ENCODE assay signal across 15 cellular contexts in the genomic region with DNA sequence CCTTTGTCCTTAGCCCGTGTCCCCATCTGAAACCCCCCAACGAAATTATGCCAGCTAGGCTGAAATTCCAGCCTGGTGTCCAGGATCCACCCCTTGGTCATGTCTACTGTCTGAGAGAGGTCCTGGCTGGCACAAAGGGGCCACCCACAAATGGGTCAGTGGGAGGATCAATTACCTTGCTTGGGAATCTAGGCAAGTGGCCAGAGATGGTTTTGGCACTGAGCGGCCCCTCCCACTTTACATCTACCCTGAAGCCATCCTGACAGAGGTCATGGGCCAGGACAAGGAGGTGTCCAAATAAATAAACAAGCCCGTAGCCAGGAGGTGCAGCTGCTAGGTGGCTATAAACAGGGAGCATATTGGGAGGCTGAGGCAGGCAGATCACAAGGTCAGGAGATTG.
DNase-seq lines count a peak whose midpoint lies in the region; ATAC-seq, FAIRE-seq and TF ChIP-seq lines count a peak whose summit lies in the region.
"Had no signal": no experiment of that assay in that cellular context is flagged by ENCODE, and none has a peak within 500 bp of the region (broad histone marks: within the 10 kb centered on the region; RNA-seq: fewer than 3 reads in every experiment).

No MANE protein-coding gene starts in this region.

- no peak overlapping the region for H2AFZ ChIP-seq in HepG2 (ENCODE audit: low read length)
- H2AFZ ChIP-seq in hepatocyte: no peak overlapping the region

- no peak for DNase-seq in HepG2 (ENCODE audit: low spot score)
- no peak for DNase-seq in hepatocyte (ENCODE audit: low spot score)
- peak; percentile 51 for DNase-seq in posterior vena cava (ENCODE audit: low spot score)
- no peak for DNase-seq in activated T-helper 1 cell treated with anti-CD3 and anti-CD28 coated beads, Interleukin-12 subunit alpha, Interleukin-12 subunit beta, Interleukin-2, Interleukin-4 antibody, amounts not matched to agents 30 ng/mL and 10 ng/mL and 1 ng/mL, durations not matched to agents 14 hours and 24 hours and 36 hours (ENCODE audit: low spot score)
- no peak for DNase-seq in T-helper 2 cell treated with Interferon-gamma antibody and Interleukin-4, amounts not matched to agents 5 μg/mL and 100 μg/mL, for 36 hours (ENCODE audit: low spot score)
- DNase-seq in nephron progenitor cell: no peak
- DNase-seq: 8988T; ACHN; CD4-positive, CD25-positive, alpha-beta regulatory T cell; DMS53; GF-D8; HCEC 1CT had no signal

- TF ChIP-seq EP300 in HepG2 (IDR thresholded peaks at IDR 0.05; ENCODE audit: low read depth in 2 of 2, low read length in 2 of 2) (no peak), HepG2 (CRISPR knock-in tag; IDR thresholded peaks at IDR 0.05; ENCODE audit: borderline replicate concordance) (no peak)

- no peaks in the 10 kb centered on the region for H3K27me3 ChIP-seq in liver (ENCODE audit: control insufficient read depth in 4 of 4, insufficient read depth in 4 of 4, low read length in 3 of 4)
- peaks cover 1 to 6% of the 10 kb centered on the region in 2 experiments; a peak in 2 of 5 replicates for H3K27me3 ChIP-seq in HepG2 (ENCODE audit: control insufficient read depth in 1 of 2, insufficient read depth in 2 of 2, low read length in 2 of 2)
- no peaks in the 10 kb centered on the region for H3K27me3 ChIP-seq in hepatocyte
- H3K27me3 ChIP-seq: BLaER1 treated with 17β-estradiol and CSF1 and Interleukin-3, amounts not matched to agents 10 nM and 100 nM had no signal

- H3K36me3 ChIP-seq in liver (ENCODE audit: control insufficient read depth in 4 of 4, insufficient read depth in 3 of 4, low read depth in 1 of 4, low read length in 3 of 4) (no peaks in the 10 kb centered on the region), HepG2 (replicated peaks in 1 of 2; ENCODE audit: control insufficient read depth in 1 of 2, insufficient read depth in 2 of 2, low read length in 2 of 2) (no peaks in the 10 kb centered on the region), hepatocyte (replicated peaks; ENCODE audit: insufficient read depth, low read depth) (no peaks in the 10 kb centered on the region)
- H3K36me3 ChIP-seq: BLaER1 treated with 17β-estradiol and CSF1 and Interleukin-3, amounts not matched to agents 10 nM and 100 nM had no signal

- no peak for ATAC-seq in HepG2

- 39% methylated on average over 4 of the region's 4 CpGs for WGBS in liver
- 48% methylated on average over 4 of the region's 4 CpGs for WGBS in HepG2 (ENCODE audit: low lambda C conversion rate)
- 86% methylated on average over 4 of the region's 4 CpGs for WGBS in hepatocyte (ENCODE audit: low lambda C conversion rate, missing lambda C conversion rate)

- intact Hi-C loops in HepG2 (cut with micrococcal nuclease; ENCODE audit: unreplicated experiment): no loop called here
- intact Hi-C loops in posterior vena cava (cut with DNase I): no loop called here
- intact Hi-C loops in activated T-helper 1 cell treated with anti-CD3 and anti-CD28 coated beads, Interleukin-12 subunit alpha, Interleukin-12 subunit beta, Interleukin-2, Interleukin-4 antibody, amounts not matched to agents 30 ng/mL and 10 ng/mL and 1 ng/mL, durations not matched to agents 14 hours and 24 hours and 36 hours (cut with micrococcal nuclease): no loop called here

- POLR2A ChIA-PET in HepG2 (lab: Yijun Ruan, JAX): no interaction called here

- CTCF ChIA-PET in HepG2 (lab: Yijun Ruan, JAX; ENCODE audit: low intra/inter-chr PET ratio, low total read pairs): no interaction called here

- no TSS peak for BruUV-seq in HepG2 (replicated peaks; lab: Mats Ljungman, UMichigan)

- no peak overlapping the region for H3K27ac Mint-ChIP-seq in activated T-helper 1 cell treated with anti-CD3 and anti-CD28 coated beads, Interleukin-12 subunit alpha, Interleukin-12 subunit beta, Interleukin-2, Interleukin-4 antibody, amounts not matched to agents 30 ng/mL and 10 ng/mL and 1 ng/mL, durations not matched to agents 14 hours and 24 hours and 36 hours
- no peak overlapping the region for H3K27ac Mint-ChIP-seq in T-helper 2 cell treated with Interferon-gamma antibody and Interleukin-4, amounts not matched to agents 5 μg/mL and 100 μg/mL, for 36 hours
- no peak overlapping the region for H3K27ac Mint-ChIP-seq in nephron progenitor cell
- H3K27ac Mint-ChIP-seq: CD4-positive, CD25-positive, alpha-beta regulatory T cell had no signal

- TF ChIP-seq RAD21 in liver (IDR thresholded peaks at IDR 0.05): peak; percentile 10 to 57
- TF ChIP-seq RAD21 in HepG2 (CRISPR knock-in tag; IDR thresholded peaks at IDR 0.05): no peak

- no peak for TF ChIP-seq POLR2A in HepG2 (IDR thresholded peaks at IDR 0.05; ENCODE audit: insufficient read depth in 1 of 2, low read depth in 2 of 2, low read length in 2 of 2)

- H4K20me1 ChIP-seq in HepG2 (ENCODE audit: insufficient read depth, low read length) (no peaks in the 10 kb centered on the region), hepatocyte (ENCODE audit: insufficient read depth, poor library complexity, severe bottlenecking) (no peaks in the 10 kb centered on the region)
- H4K20me1 ChIP-seq: BLaER1 treated with 17β-estradiol and CSF1 and Interleukin-3, amounts not matched to agents 10 nM and 100 nM had no signal

- no peaks in the 10 kb centered on the region for H3K27me3 Mint-ChIP-seq in activated T-helper 1 cell treated with anti-CD3 and anti-CD28 coated beads, Interleukin-12 subunit alpha, Interleukin-12 subunit beta, Interleukin-2, Interleukin-4 antibody, amounts not matched to agents 30 ng/mL and 10 ng/mL and 1 ng/mL, durations not matched to agents 14 hours and 24 hours and 36 hours (ENCODE audit: insufficient read depth)
- H3K27me3 Mint-ChIP-seq in T-helper 2 cell treated with Interferon-gamma antibody and Interleukin-4, amounts not matched to agents 5 μg/mL and 100 μg/mL, for 36 hours (ENCODE audit: low read depth): no peaks in the 10 kb centered on the region
- H3K27me3 Mint-ChIP-seq in nephron progenitor cell (ENCODE audit: low read depth, poor library complexity): peaks cover 36% of the 10 kb centered on the region
- H3K27me3 Mint-ChIP-seq: CD4-positive, CD25-positive, alpha-beta regulatory T cell had no signal

- no peak for FAIRE-seq in HepG2 (lab: Jason Lieb, UNC)
- FAIRE-seq: HTR-8/SVneo had no signal

- H3K4me3 ChIP-seq in liver (ENCODE audit: low read depth in 1 of 3, low read length in 3 of 3) (no peak overlapping the region), HepG2 (replicated peaks in 1 of 3; ENCODE audit: insufficient read depth in 1 of 3, low read depth in 2 of 3, low read length in 3 of 3) (no peak overlapping the region), hepatocyte (no peak overlapping the region)
- H3K4me3 ChIP-seq: BLaER1 treated with 17β-estradiol and CSF1 and Interleukin-3, amounts not matched to agents 10 nM and 100 nM had no signal

- peaks cover 16% of the 10 kb centered on the region for H3K9me3 Mint-ChIP-seq in activated T-helper 1 cell treated with anti-CD3 and anti-CD28 coated beads, Interleukin-12 subunit alpha, Interleukin-12 subunit beta, Interleukin-2, Interleukin-4 antibody, amounts not matched to agents 30 ng/mL and 10 ng/mL and 1 ng/mL, durations not matched to agents 14 hours and 24 hours and 36 hours
- peaks cover 19% of the 10 kb centered on the region for H3K9me3 Mint-ChIP-seq in T-helper 2 cell treated with Interferon-gamma antibody and Interleukin-4, amounts not matched to agents 5 μg/mL and 100 μg/mL, for 36 hours
- peaks cover 34% of the 10 kb centered on the region for H3K9me3 Mint-ChIP-seq in nephron progenitor cell

- H3K9me2 ChIP-seq in hepatocyte (replicated peaks; ENCODE audit: insufficient read depth): no peaks in the 10 kb centered on the region

- H3K9ac ChIP-seq in liver (ENCODE audit: low read depth in 1 of 2, low read length in 2 of 2) (no peak overlapping the region), HepG2 (ENCODE audit: insufficient read depth, low read depth, low read length) (no peak overlapping the region)
- H3K9ac ChIP-seq: BLaER1 treated with 17β-estradiol and CSF1 and Interleukin-3, amounts not matched to agents 10 nM and 100 nM had no signal

- H3K9me3 ChIP-seq in liver (ENCODE audit: control insufficient read depth in 4 of 4, low read length in 3 of 4) (no peaks in the 10 kb centered on the region), HepG2 (ENCODE audit: low read length) (no peaks in the 10 kb centered on the region), hepatocyte (ENCODE audit: low read depth) (no peaks in the 10 kb centered on the region)

- H3K4me1 Mint-ChIP-seq in activated T-helper 1 cell treated with anti-CD3 and anti-CD28 coated beads, Interleukin-12 subunit alpha, Interleukin-12 subunit beta, Interleukin-2, Interleukin-4 antibody, amounts not matched to agents 30 ng/mL and 10 ng/mL and 1 ng/mL, durations not matched to agents 14 hours and 24 hours and 36 hours (ENCODE audit: low read depth): no peaks in the 10 kb centered on the region
- peaks cover 1% of the 10 kb centered on the region for H3K4me1 Mint-ChIP-seq in T-helper 2 cell treated with Interferon-gamma antibody and Interleukin-4, amounts not matched to agents 5 μg/mL and 100 μg/mL, for 36 hours (ENCODE audit: low read depth)
- peaks cover 53% of the 10 kb centered on the region for H3K4me1 Mint-ChIP-seq in nephron progenitor cell
- H3K4me1 Mint-ChIP-seq: CD4-positive, CD25-positive, alpha-beta regulatory T cell had no signal

- in situ Hi-C loops in HepG2 (cut with HindIII; ENCODE audit: extremely low pct_ligation_motif_present, low pct_unique_long_range_greater_than_20kb): no loop called here

- H3K27ac ChIP-seq in liver (ENCODE audit: low read depth in 1 of 2, low read length in 2 of 2): peak overlapping the region; percentile 95 to 97
- no peak overlapping the region for H3K27ac ChIP-seq in HepG2 (ENCODE audit: extremely low read length, insufficient read depth, low read length)
- peak overlapping the region; percentile 90 for H3K27ac ChIP-seq in hepatocyte
- H3K27ac ChIP-seq: BLaER1 treated with 17β-estradiol and CSF1 and Interleukin-3, amounts not matched to agents 10 nM and 100 nM had no signal

- no peaks in the 10 kb centered on the region for H3K36me3 Mint-ChIP-seq in activated T-helper 1 cell treated with anti-CD3 and anti-CD28 coated beads, Interleukin-12 subunit alpha, Interleukin-12 subunit beta, Interleukin-2, Interleukin-4 antibody, amounts not matched to agents 30 ng/mL and 10 ng/mL and 1 ng/mL, durations not matched to agents 14 hours and 24 hours and 36 hours (ENCODE audit: low read depth)
- H3K36me3 Mint-ChIP-seq in T-helper 2 cell treated with Interferon-gamma antibody and Interleukin-4, amounts not matched to agents 5 μg/mL and 100 μg/mL, for 36 hours (ENCODE audit: low read depth): no peaks in the 10 kb centered on the region
- peaks cover 13% of the 10 kb centered on the region for H3K36me3 Mint-ChIP-seq in nephron progenitor cell (ENCODE audit: low read depth)
- H3K36me3 Mint-ChIP-seq: CD4-positive, CD25-positive, alpha-beta regulatory T cell had no signal

- TF ChIP-seq CTCF in liver (IDR thresholded peaks at IDR 0.05; ENCODE audit: low read depth, low read length, missing input control): no peak
- no peak for TF ChIP-seq CTCF in HepG2 (CRISPR knock-in tag; IDR thresholded peaks at IDR 0.05)
- no peak for TF ChIP-seq CTCF in hepatocyte (IDR thresholded peaks at IDR 0.05; ENCODE audit: poor library complexity)
- no peak for TF ChIP-seq CTCF in nephron progenitor cell (IDR thresholded peaks at IDR 0.05)

- no peak overlapping the region for H3K4me3 Mint-ChIP-seq in activated T-helper 1 cell treated with anti-CD3 and anti-CD28 coated beads, Interleukin-12 subunit alpha, Interleukin-12 subunit beta, Interleukin-2, Interleukin-4 antibody, amounts not matched to agents 30 ng/mL and 10 ng/mL and 1 ng/mL, durations not matched to agents 14 hours and 24 hours and 36 hours
- no peak overlapping the region for H3K4me3 Mint-ChIP-seq in T-helper 2 cell treated with Interferon-gamma antibody and Interleukin-4, amounts not matched to agents 5 μg/mL and 100 μg/mL, for 36 hours
- no peak overlapping the region for H3K4me3 Mint-ChIP-seq in nephron progenitor cell
- H3K4me3 Mint-ChIP-seq: CD4-positive, CD25-positive, alpha-beta regulatory T cell had no signal

- no peaks in the 10 kb centered on the region for H3K79me2 ChIP-seq in HepG2 (ENCODE audit: insufficient read depth, low read length)
- H3K79me2 ChIP-seq in hepatocyte: no peaks in the 10 kb centered on the region

- H3K4me2 ChIP-seq in HepG2 (ENCODE audit: low read depth, low read length) (no peak overlapping the region), hepatocyte (no peak overlapping the region)
- H3K4me2 ChIP-seq: BLaER1 treated with 17β-estradiol and CSF1 and Interleukin-3, amounts not matched to agents 10 nM and 100 nM had no signal

- H3K4me1 ChIP-seq in liver (ENCODE audit: control insufficient read depth in 4 of 4, insufficient read depth in 4 of 4, low read length in 3 of 4) (peaks cover 7 to 23% (median 13%) of the 10 kb centered on the region in 4 donors), HepG2 (ENCODE audit: insufficient read depth, low read length) (peaks cover 27% of the 10 kb centered on the region), hepatocyte (ENCODE audit: insufficient read depth) (peaks cover 18% of the 10 kb centered on the region)
